ENCODE assay signal across 1 cellular context in the genomic region with DNA sequence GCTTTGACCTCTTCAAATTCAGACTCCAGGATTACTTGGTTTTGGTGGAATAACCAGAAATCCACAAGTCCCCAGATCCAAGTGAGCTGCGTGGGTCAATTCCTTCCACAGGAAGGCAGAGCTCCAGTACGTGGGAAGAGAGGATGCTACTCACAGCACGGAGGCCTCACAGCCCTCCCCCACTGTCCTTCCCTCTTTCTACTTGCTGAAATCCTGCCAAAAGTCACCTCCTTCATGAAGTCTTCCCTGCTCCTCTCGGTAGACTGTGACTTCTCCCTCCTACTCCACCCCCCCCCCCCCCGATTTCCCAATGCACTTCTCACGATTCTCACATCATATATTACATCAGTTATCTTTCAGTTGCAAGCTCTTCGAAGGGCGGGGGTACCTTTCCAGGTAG.
TF ChIP-seq lines count a peak whose summit lies in the region.

No MANE protein-coding gene starts in this region.

TF ChIP-seq in SK-N-SH, 30 proteins besides CTCF, POLR2A, EP300 and RAD21:
- TF ChIP-seq USF1 (IDR thresholded peaks at IDR 0.05; ENCODE audit: borderline replicate concordance, low read depth), result no peak
- TF ChIP-seq TAF1 (IDR thresholded peaks at IDR 0.05; ENCODE audit: borderline replicate concordance, low read depth, low read length), result no peak
- TF ChIP-seq FOXJ3 (CRISPR knock-in tag; IDR thresholded peaks at IDR 0.05), result no peak
- TF ChIP-seq EZH2phosphoT487 (IDR thresholded peaks at IDR 0.05; ENCODE audit: borderline replicate concordance, low read depth), result no peak
